Comparison of ENCODE assay signal across 1 cellular context in the genomic region with DNA sequence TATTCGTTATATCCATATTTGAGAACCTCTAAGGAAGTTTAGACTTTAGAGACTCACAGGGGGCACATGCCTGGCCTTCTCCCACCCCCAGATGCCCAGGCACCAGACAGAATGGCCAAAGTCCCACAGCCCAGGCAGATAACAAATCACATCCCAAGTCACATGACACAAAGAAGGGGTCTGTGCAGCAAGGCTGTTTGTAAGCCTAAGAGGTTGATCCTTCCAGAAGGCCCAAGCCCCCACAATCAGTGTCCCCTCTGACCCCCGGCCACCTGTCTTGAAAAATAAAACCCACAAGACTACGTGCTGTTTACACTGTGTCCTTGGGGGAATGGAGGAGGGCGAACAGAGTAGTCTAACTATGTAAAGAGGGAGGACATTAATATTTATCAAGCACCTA.
A peak's percentile ranks its signal among the peaks of the same experiment; 100 is the strongest.
TF ChIP-seq lines count a peak whose summit lies in the region.

No MANE protein-coding gene starts in this region.

TF ChIP-seq in K562, 482 proteins besides CTCF, POLR2A, EP300 and RAD21:
- TF ChIP-seq, protein P1, sequence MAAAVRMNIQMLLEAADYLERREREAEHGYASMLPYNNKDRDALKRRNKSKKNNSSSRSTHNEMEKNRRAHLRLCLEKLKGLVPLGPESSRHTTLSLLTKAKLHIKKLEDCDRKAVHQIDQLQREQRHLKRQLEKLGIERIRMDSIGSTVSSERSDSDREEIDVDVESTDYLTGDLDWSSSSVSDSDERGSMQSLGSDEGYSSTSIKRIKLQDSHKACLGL (CRISPR knock-in tag; IDR thresholded peaks at IDR 0.05; ENCODE audit: borderline replicate concordance, poor library complexity, severe bottlenecking) = no peak
- TF ChIP-seq, protein P2, sequence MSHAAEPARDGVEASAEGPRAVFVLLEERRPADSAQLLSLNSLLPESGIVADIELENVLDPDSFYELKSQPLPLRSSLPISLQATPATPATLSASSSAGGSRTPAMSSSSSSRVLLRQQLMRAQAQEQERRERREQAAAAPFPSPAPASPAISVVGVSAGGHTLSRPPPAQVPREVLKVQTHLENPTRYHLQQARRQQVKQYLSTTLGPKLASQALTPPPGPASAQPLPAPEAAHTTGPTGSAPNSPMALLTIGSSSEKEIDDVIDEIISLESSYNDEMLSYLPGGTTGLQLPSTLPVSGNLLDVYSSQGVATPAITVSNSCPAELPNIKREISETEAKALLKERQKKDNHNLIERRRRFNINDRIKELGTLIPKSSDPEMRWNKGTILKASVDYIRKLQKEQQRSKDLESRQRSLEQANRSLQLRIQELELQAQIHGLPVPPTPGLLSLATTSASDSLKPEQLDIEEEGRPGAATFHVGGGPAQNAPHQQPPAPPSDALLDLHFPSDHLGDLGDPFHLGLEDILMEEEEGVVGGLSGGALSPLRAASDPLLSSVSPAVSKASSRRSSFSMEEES (CRISPR knock-in tag; IDR thresholded peaks at IDR 0.05) = peak; percentile 86
- TF ChIP-seq ZNF23 (CRISPR knock-in tag; IDR thresholded peaks at IDR 0.05) = no peak
- TF ChIP-seq MTF1 (CRISPR knock-in tag; IDR thresholded peaks at IDR 0.05; ENCODE audit: borderline replicate concordance) = no peak
- TF ChIP-seq NR1H2 (CRISPR knock-in tag; IDR thresholded peaks at IDR 0.05) = no peak
- TF ChIP-seq, protein P3, sequence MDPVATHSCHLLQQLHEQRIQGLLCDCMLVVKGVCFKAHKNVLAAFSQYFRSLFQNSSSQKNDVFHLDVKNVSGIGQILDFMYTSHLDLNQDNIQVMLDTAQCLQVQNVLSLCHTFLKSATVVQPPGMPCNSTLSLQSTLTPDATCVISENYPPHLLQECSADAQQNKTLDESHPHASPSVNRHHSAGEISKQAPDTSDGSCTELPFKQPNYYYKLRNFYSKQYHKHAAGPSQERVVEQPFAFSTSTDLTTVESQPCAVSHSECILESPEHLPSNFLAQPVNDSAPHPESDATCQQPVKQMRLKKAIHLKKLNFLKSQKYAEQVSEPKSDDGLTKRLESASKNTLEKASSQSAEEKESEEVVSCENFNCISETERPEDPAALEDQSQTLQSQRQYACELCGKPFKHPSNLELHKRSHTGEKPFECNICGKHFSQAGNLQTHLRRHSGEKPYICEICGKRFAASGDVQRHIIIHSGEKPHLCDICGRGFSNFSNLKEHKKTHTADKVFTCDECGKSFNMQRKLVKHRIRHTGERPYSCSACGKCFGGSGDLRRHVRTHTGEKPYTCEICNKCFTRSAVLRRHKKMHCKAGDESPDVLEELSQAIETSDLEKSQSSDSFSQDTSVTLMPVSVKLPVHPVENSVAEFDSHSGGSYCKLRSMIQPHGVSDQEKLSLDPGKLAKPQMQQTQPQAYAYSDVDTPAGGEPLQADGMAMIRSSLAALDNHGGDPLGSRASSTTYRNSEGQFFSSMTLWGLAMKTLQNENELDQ (CRISPR knock-in tag; IDR thresholded peaks at IDR 0.05; ENCODE audit: borderline replicate concordance) = no peak
- peak; percentile 12; the same call in 1 of the 2 replicates for TF ChIP-seq USF2 (CRISPR knock-in tag; IDR thresholded peaks at IDR 0.05)
- TF ChIP-seq, protein P4, sequence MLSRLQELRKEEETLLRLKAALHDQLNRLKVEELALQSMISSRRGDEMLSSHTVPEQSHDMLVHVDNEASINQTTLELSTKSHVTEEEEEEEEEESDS (CRISPR knock-in tag; IDR thresholded peaks at IDR 0.05) = no peak
- TF ChIP-seq CTBP1 (IDR thresholded peaks at IDR 0.05; ENCODE audit: borderline replicate concordance) = no peak
- TF ChIP-seq IRF9 (tag; IDR thresholded peaks at IDR 0.05) = no peak
- TF ChIP-seq RAD51 (IDR thresholded peaks at IDR 0.05; ENCODE audit: borderline replicate concordance, low read depth) = peak; percentile 33; the same call in 1 of the 2 replicates
- no peak for TF ChIP-seq FOXJ3 (CRISPR knock-in tag; IDR thresholded peaks at IDR 0.05)
- TF ChIP-seq RBBP5 (IDR thresholded peaks at IDR 0.05; ENCODE audit: borderline replicate concordance, insufficient read depth, low read length, poor library complexity, severe bottlenecking) = no peak
